In genomic region chr11:77761481-77761880, GRCh38 we compare ENCODE assay signal across 24 cellular contexts.
"Had no signal": no experiment of that assay in that cellular context is flagged by ENCODE, and none has a peak within 500 bp of the region (broad histone marks: within the 10 kb centered on the region; RNA-seq: fewer than 3 reads in every experiment).

No MANE protein-coding gene starts in this region.

- H3K36me3 ChIP-seq: ovary had no signal

- H3K9me3 ChIP-seq: heart right ventricle, left ventricle myocardium inferior, mucosa of descending colon, ovary, stomach, testis, thyroid gland, transverse colon, upper lobe of right lung had no signal

- H3K27ac ChIP-seq: heart right ventricle, hepatocyte, left ventricle myocardium inferior, ovary, skin epidermis, stomach, testis, thyroid gland, transverse colon, upper lobe of right lung had no signal

- H3K27me3 ChIP-seq: heart right ventricle, hepatocyte, ovary, stomach, testis, thyroid gland, transverse colon, upper lobe of right lung had no signal

- ATAC-seq: heart right ventricle; mucosa of descending colon; naive thymus-derived CD4-positive, alpha-beta T cell; natural killer cell treated with Interleukin-12 subunit alpha and Interleukin-12 subunit beta and Interleukin-15 and Interleukin-18, amount 100 ng/mL, for 72 hours; right cardiac atrium; sciatic nerve; stimulated activated naive B cell treated with anti-CD40 and anti-IgM and Interleukin-4, amounts not matched to agents 10 μg/mL and 1 μg/mL and 100 μg/mL, for 72 hours; stimulated activated naive CD8-positive, alpha-beta T cell treated with anti-CD3 and anti-CD28 coated beads, Interleukin-15, Interleukin-2, amounts not matched to agents 100 U/mL and 50 U/mL, for 24 hours; upper lobe of right lung had no signal

- H3K4me2 ChIP-seq: hepatocyte had no signal

- H2AFZ ChIP-seq: hepatocyte had no signal

- H3K4me1 ChIP-seq: testis, thyroid gland, transverse colon had no signal

- DNase-seq: heart right ventricle; left ventricle myocardium inferior; midbrain; mucosa of descending colon; naive thymus-derived CD4-positive, alpha-beta T cell; ovary; retina; right cardiac atrium; stimulated activated CD4-positive, alpha-beta T cell treated with anti-CD3 and anti-CD28 coated beads, Interleukin-12 subunit alpha, Interleukin-12 subunit beta, amount 100 ng/mL, for 4 hours; stimulated activated CD4-positive, alpha-beta T cell treated with anti-CD3 and anti-CD28 coated beads, Interleukin-15, amount 100 ng/mL, for 24 hours; stimulated activated CD4-positive, alpha-beta T cell treated with anti-CD3 and anti-CD28 coated beads, Interleukin-2, amount 100 ng/mL, for 24 hours; stimulated activated CD4-positive, alpha-beta T cell treated with anti-CD3 and anti-CD28 coated beads, Interleukin-4, amount 100 ng/mL, for 1 hour; stimulated activated naive B cell treated with anti-CD40 and anti-IgM and Interleukin-4, amounts not matched to agents 10 μg/mL and 1 μg/mL and 100 μg/mL, for 72 hours; stimulated activated naive CD8-positive, alpha-beta T cell treated with anti-CD3 and anti-CD28 coated beads, Interleukin-15, Interleukin-2, amounts not matched to agents 100 U/mL and 50 U/mL, for 24 hours; stomach; testis; thyroid gland; transverse colon; upper lobe of right lung had no signal

- H3K4me3 ChIP-seq: heart right ventricle, hepatocyte, left ventricle myocardium inferior, lung, mucosa of descending colon, ovary, skin epidermis, stomach, testis, thyroid gland, transverse colon, upper lobe of right lung had no signal
